ENCODE assay signal across 8 cellular contexts in the genomic region with DNA sequence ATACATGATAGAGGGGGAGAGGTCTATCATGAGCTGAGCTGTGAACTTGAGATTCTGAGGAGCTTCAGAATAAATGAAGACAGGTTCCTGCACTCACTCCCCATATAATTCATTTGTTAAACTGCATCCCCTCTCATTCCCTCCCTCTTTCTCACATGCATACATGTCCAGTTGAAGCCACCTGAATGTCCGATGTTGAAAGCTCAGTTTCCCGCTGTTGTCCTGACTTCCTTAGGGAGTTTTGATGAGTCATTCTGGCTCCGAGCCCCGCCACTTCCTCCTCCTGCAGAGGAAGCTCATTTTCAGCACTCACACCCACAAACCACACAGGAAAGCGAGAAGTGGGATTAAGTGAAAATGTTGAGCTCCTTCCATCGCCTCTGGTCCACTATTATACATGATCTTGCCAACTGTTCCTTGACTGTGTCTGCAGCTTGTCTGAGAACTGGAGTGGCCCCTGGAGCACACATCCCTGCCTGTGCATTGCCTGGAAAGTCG.
DNase-seq lines count a peak whose midpoint lies in the region; ATAC-seq, FAIRE-seq and TF ChIP-seq lines count a peak whose summit lies in the region.

No MANE protein-coding gene starts in this region.

- H3K9me3 ChIP-seq in adrenal gland (replicated peaks in 1 of 3) (no peaks in the 10 kb centered on the region), small intestine (ENCODE audit: control insufficient read depth, low read depth) (no peaks in the 10 kb centered on the region)

- 23 to 32% (median 32%) methylated on average over 7 of the region's 7 CpGs for WGBS in adrenal gland, 4 donors
- 21 to 36% (median 24%) methylated on average over 7 of the region's 7 CpGs for WGBS in small intestine, 3 donors

- ATAC-seq in GM18519 (IDR thresholded peaks at IDR 0.05; ENCODE audit: low FRiP score, unreplicated experiment) = no peak

- DNase-seq in activated naive CD4-positive, alpha-beta T cell treated with anti-CD3 and anti-CD28 coated beads, Interleukin-2, amount 10 ng/mL, durations not matched to agents 7 days and 5 days = peak; percentile 24
- no peak for DNase-seq in activated naive CD4-positive, alpha-beta T cell treated with Interleukin-2 at 50 U/mL for 16 hours
- DNase-seq in adrenal gland (peak; percentile 58 to 85 (median 73)), hippocampal formation (lab: John Stamatoyannopoulos, UW) (peak; percentile 13 to 29), small intestine (peak; percentile 52), kidney glomerular epithelial cell (lab: John Stamatoyannopoulos, UW) (no peak)

- TF ChIP-seq POLR2A in adrenal gland (IDR thresholded peaks at IDR 0.05) = no peak

- FAIRE-seq in small intestine (lab: Jason Lieb, UNC) = no peak

- no peaks in the 10 kb centered on the region for H3K27me3 ChIP-seq in adrenal gland
- peaks cover 0 to 2% of the 10 kb centered on the region in 2 donors for H3K27me3 ChIP-seq in small intestine (ENCODE audit: control insufficient read depth in 2 of 2, insufficient read depth in 2 of 2, low read length in 2 of 2)

- peaks cover 2% of the 10 kb centered on the region for H3K36me3 Mint-ChIP-seq in activated naive CD4-positive, alpha-beta T cell treated with anti-CD3 and anti-CD28 coated beads, Interleukin-2, amount 10 ng/mL, durations not matched to agents 7 days and 5 days

- TF ChIP-seq EP300 in Ishikawa (IDR thresholded peaks at IDR 0.05; ENCODE audit: borderline replicate concordance) = no peak

- CTCF ChIA-PET in activated naive CD4-positive, alpha-beta T cell treated with anti-CD3 and anti-CD28 coated beads, Interleukin-2, amount 10 ng/mL, durations not matched to agents 7 days and 5 days (lab: Charles Lee) = interaction anchor here (0.5 to 2.0 kb wide), 8 partner anchors 10 to 392 kb away, joined by 3 to 8 read pairs (median 3); no protein-coding TSS in a partner anchor

- no peak for TF ChIP-seq RAD21 in Ishikawa (IDR thresholded peaks at IDR 0.05; ENCODE audit: low read depth)

- peaks cover 30% of the 10 kb centered on the region for H3K27me3 Mint-ChIP-seq in activated naive CD4-positive, alpha-beta T cell treated with anti-CD3 and anti-CD28 coated beads, Interleukin-2, amount 10 ng/mL, durations not matched to agents 7 days and 5 days

- H3K36me3 ChIP-seq in adrenal gland (replicated peaks in 1 of 2) (no peaks in the 10 kb centered on the region), small intestine (ENCODE audit: control insufficient read depth in 2 of 2, insufficient read depth in 2 of 2, low read length in 2 of 2) (no peaks in the 10 kb centered on the region)

- H3K4me1 ChIP-seq in adrenal gland (replicated peaks in 1 of 2) = peaks cover 0 to 16% of the 10 kb centered on the region in 2 donors
- H3K4me1 ChIP-seq in small intestine (ENCODE audit: control insufficient read depth in 2 of 2, insufficient read depth in 1 of 2, low read depth in 1 of 2, low read length in 1 of 2) = peaks cover 0 to 10% of the 10 kb centered on the region in 2 donors

- H3K27ac ChIP-seq in adrenal gland = peak overlapping the region in 2 of 5 donors; percentile 35 to 42
- H3K27ac ChIP-seq in small intestine (ENCODE audit: low read depth in 1 of 2, low read length in 1 of 2) = no peak overlapping the region

- peaks cover 35% of the 10 kb centered on the region for H3K4me1 Mint-ChIP-seq in activated naive CD4-positive, alpha-beta T cell treated with anti-CD3 and anti-CD28 coated beads, Interleukin-2, amount 10 ng/mL, durations not matched to agents 7 days and 5 days

- no peak for TF ChIP-seq CTCF in adrenal gland (IDR thresholded peaks at IDR 0.05)

- intact Hi-C loops in adrenal gland (cut with DNase I) = loop anchor here in 1 of 2 donors (10.0 kb wide), 1 partner anchor 58 kb away; no protein-coding TSS in a partner anchor

- no peak overlapping the region for H3K27ac Mint-ChIP-seq in activated naive CD4-positive, alpha-beta T cell treated with anti-CD3 and anti-CD28 coated beads, Interleukin-2, amount 10 ng/mL, durations not matched to agents 7 days and 5 days

- peaks cover 1% of the 10 kb centered on the region for H3K9me3 Mint-ChIP-seq in activated naive CD4-positive, alpha-beta T cell treated with anti-CD3 and anti-CD28 coated beads, Interleukin-2, amount 10 ng/mL, durations not matched to agents 7 days and 5 days

- H3K4me3 Mint-ChIP-seq in activated naive CD4-positive, alpha-beta T cell treated with anti-CD3 and anti-CD28 coated beads, Interleukin-2, amount 10 ng/mL, durations not matched to agents 7 days and 5 days = peak overlapping the region; percentile 31

- H3K4me3 ChIP-seq in adrenal gland (peak overlapping the region in 1 of 4 donors; percentile 3), small intestine (ENCODE audit: low read depth in 1 of 2, low read length in 2 of 2) (no peak overlapping the region)

TF ChIP-seq in Ishikawa, 13 proteins besides CTCF, POLR2A, EP300 and RAD21:
- TF ChIP-seq FOXM1 (IDR thresholded peaks at IDR 0.05; ENCODE audit: borderline replicate concordance, low read depth) = no peak
- no peak for TF ChIP-seq YY1 (IDR thresholded peaks at IDR 0.05; ENCODE audit: low read depth)
- TF ChIP-seq, protein P1, sequence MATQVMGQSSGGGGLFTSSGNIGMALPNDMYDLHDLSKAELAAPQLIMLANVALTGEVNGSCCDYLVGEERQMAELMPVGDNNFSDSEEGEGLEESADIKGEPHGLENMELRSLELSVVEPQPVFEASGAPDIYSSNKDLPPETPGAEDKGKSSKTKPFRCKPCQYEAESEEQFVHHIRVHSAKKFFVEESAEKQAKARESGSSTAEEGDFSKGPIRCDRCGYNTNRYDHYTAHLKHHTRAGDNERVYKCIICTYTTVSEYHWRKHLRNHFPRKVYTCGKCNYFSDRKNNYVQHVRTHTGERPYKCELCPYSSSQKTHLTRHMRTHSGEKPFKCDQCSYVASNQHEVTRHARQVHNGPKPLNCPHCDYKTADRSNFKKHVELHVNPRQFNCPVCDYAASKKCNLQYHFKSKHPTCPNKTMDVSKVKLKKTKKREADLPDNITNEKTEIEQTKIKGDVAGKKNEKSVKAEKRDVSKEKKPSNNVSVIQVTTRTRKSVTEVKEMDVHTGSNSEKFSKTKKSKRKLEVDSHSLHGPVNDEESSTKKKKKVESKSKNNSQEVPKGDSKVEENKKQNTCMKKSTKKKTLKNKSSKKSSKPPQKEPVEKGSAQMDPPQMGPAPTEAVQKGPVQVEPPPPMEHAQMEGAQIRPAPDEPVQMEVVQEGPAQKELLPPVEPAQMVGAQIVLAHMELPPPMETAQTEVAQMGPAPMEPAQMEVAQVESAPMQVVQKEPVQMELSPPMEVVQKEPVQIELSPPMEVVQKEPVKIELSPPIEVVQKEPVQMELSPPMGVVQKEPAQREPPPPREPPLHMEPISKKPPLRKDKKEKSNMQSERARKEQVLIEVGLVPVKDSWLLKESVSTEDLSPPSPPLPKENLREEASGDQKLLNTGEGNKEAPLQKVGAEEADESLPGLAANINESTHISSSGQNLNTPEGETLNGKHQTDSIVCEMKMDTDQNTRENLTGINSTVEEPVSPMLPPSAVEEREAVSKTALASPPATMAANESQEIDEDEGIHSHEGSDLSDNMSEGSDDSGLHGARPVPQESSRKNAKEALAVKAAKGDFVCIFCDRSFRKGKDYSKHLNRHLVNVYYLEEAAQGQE (IDR thresholded peaks at IDR 0.05; ENCODE audit: low read depth) = no peak
- no peak for TF ChIP-seq CEBPB (IDR thresholded peaks at IDR 0.05)
- TF ChIP-seq ZBTB7A (IDR thresholded peaks at IDR 0.05; ENCODE audit: low read depth) = no peak
- no peak for TF ChIP-seq TCF12 (IDR thresholded peaks at IDR 0.05; ENCODE audit: low read depth)
- TF ChIP-seq, protein P2, sequence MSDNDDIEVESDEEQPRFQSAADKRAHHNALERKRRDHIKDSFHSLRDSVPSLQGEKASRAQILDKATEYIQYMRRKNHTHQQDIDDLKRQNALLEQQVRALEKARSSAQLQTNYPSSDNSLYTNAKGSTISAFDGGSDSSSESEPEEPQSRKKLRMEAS (IDR thresholded peaks at IDR 0.05) = peak; percentile 35; the same call in 1 of the 2 replicates
- no peak for TF ChIP-seq TEAD4 (IDR thresholded peaks at IDR 0.05)
- no peak for TF ChIP-seq TAF1 (IDR thresholded peaks at IDR 0.05; ENCODE audit: low read depth)
- TF ChIP-seq NFIC (IDR thresholded peaks at IDR 0.05) = peak; percentile 27; the same call in 1 of the 2 replicates
- TF ChIP-seq, protein P3, sequence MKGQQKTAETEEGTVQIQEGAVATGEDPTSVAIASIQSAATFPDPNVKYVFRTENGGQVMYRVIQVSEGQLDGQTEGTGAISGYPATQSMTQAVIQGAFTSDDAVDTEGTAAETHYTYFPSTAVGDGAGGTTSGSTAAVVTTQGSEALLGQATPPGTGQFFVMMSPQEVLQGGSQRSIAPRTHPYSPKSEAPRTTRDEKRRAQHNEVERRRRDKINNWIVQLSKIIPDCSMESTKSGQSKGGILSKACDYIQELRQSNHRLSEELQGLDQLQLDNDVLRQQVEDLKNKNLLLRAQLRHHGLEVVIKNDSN (IDR thresholded peaks at IDR 0.05) = no peak
- TF ChIP-seq CREB1 (IDR thresholded peaks at IDR 0.05; ENCODE audit: low read depth) = no peak

Comparison
In these comparisons a context has a peak if more than half of its experiments do, and no peak if none do; other contexts are left out.
1. DNase-seq: peak in activated naive CD4-positive, alpha-beta T cell treated with anti-CD3 and anti-CD28 coated beads, Interleukin-2, amount 10 ng/mL, durations not matched to agents 7 days and 5 days (single experiment), adrenal gland (7 of 7), hippocampal formation (2 of 2) and small intestine (single experiment); none in activated naive CD4-positive, alpha-beta T cell treated with Interleukin-2 at 50 U/mL for 16 hours (single experiment) and kidney glomerular epithelial cell (single experiment).